Comparison of ENCODE assay signal across 24 cellular contexts in the genomic region with DNA sequence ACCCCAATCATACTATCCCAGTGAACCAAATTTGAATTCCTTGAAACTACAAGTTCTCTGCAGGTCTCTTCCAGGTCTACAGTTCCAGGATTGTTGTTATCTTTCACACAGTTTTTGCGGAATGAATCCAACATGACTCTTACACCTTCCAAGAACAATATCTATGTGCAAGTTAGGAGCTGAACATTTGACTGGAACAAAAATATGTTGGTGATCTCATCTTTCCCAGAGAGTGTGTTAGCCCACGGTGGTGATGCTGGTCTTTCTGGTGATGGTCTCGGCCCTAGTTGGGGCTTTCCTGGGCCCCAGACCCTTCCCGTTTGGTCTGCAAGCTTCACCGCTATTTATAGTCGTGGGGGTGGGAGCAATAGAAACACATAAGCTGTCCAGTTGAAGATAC.
"Had no signal": no experiment of that assay in that cellular context is flagged by ENCODE, and none has a peak within 500 bp of the region (broad histone marks: within the 10 kb centered on the region; RNA-seq: fewer than 3 reads in every experiment).

No MANE protein-coding gene starts in this region.

- H3K4me1 ChIP-seq: body of pancreas, suprapubic skin, transverse colon had no signal

- ATAC-seq: activated T-cell treated with anti-CD3 and anti-CD28 coated beads, Interleukin-2, amount 50 U/mL, for 4 hours; activated T-helper 17 cell treated with anti-CD3 and anti-CD28 coated beads, Interleukin-2, amount 50 U/mL, for 72 hours; body of pancreas; effector memory CD8-positive, alpha-beta T cell; naive thymus-derived CD4-positive, alpha-beta T cell; WTC11 had no signal

- H3K27ac Mint-ChIP-seq: activated CD4-positive, alpha-beta memory T cell treated with anti-CD3 and anti-CD28 coated beads, Interleukin-2, amount 10 ng/mL, durations not matched to agents 7 days and 5 days; activated CD4-positive, alpha-beta T cell treated with anti-CD3 and anti-CD28 coated beads, Interleukin-2, amount 10 ng/mL, durations not matched to agents 7 days and 5 days; activated T-helper 17 cell treated with anti-CD3 and anti-CD28 coated beads, Interleukin-2, amount 50 U/mL, for 72 hours; effector memory CD8-positive, alpha-beta T cell; mesothelial cell of epicardium; naive thymus-derived CD4-positive, alpha-beta T cell; progenitor cell of endocrine pancreas; WTC11 had no signal

- H3K4me3 Mint-ChIP-seq: activated CD4-positive, alpha-beta memory T cell treated with anti-CD3 and anti-CD28 coated beads, Interleukin-2, amount 10 ng/mL, durations not matched to agents 7 days and 5 days; activated CD4-positive, alpha-beta T cell treated with anti-CD3 and anti-CD28 coated beads, Interleukin-2, amount 10 ng/mL, durations not matched to agents 7 days and 5 days; activated T-cell treated with anti-CD3 and anti-CD28 coated beads, Interleukin-2, amount 50 U/mL, for 4 hours; activated T-helper 17 cell treated with anti-CD3 and anti-CD28 coated beads, Interleukin-2, amount 50 U/mL, for 72 hours; effector memory CD8-positive, alpha-beta T cell; mesothelial cell of epicardium; naive thymus-derived CD4-positive, alpha-beta T cell; WTC11 had no signal

- H3K36me3 Mint-ChIP-seq: mesothelial cell of epicardium; naive thymus-derived CD4-positive, alpha-beta T cell; WTC11 had no signal

- H3K4me1 Mint-ChIP-seq: activated CD4-positive, alpha-beta memory T cell treated with anti-CD3 and anti-CD28 coated beads, Interleukin-2, amount 10 ng/mL, durations not matched to agents 7 days and 5 days; activated CD4-positive, alpha-beta T cell treated with anti-CD3 and anti-CD28 coated beads, Interleukin-2, amount 10 ng/mL, durations not matched to agents 7 days and 5 days; activated T-helper 17 cell treated with anti-CD3 and anti-CD28 coated beads, Interleukin-2, amount 50 U/mL, for 72 hours; naive thymus-derived CD4-positive, alpha-beta T cell; WTC11 had no signal

- H3K36me3 ChIP-seq: ovary, suprapubic skin, transverse colon had no signal

- H3K9me3 ChIP-seq: body of pancreas, ovary, suprapubic skin, transverse colon had no signal

- H3K27me3 Mint-ChIP-seq: activated CD4-positive, alpha-beta memory T cell treated with anti-CD3 and anti-CD28 coated beads, Interleukin-2, amount 10 ng/mL, durations not matched to agents 7 days and 5 days had no signal

- H3K27me3 ChIP-seq: body of pancreas, ovary, suprapubic skin, transverse colon had no signal

- DNase-seq: activated CD4-positive, alpha-beta memory T cell treated with anti-CD3 and anti-CD28 coated beads, Interleukin-2, amount 10 ng/mL, durations not matched to agents 7 days and 5 days; activated CD4-positive, alpha-beta T cell treated with anti-CD3 and anti-CD28 coated beads for 1 hour; activated CD4-positive, alpha-beta T cell treated with anti-CD3 and anti-CD28 coated beads, Interleukin-2, amount 10 ng/mL, durations not matched to agents 7 days and 5 days; activated gamma-delta T cell treated with Interleukin-2 at 50 U/mL for 16 hours; activated naive CD4-positive, alpha-beta T cell treated with anti-CD3 and anti-CD28 coated beads, Interleukin-2, amount 50 U/mL, for 16 hours; activated T-cell treated with anti-CD3 and anti-CD28 coated beads, Interleukin-2, amount 50 U/mL, for 4 hours; amniotic stem cell; body of pancreas; effector memory CD8-positive, alpha-beta T cell; erythroblast; foreskin fibroblast; head of caudate nucleus; naive thymus-derived CD4-positive, alpha-beta T cell; ovary; stimulated activated CD4-positive, alpha-beta T cell treated with anti-CD3 and anti-CD28 coated beads, Interleukin-15, amount 100 ng/mL, for 24 hours; stimulated activated naive CD4-positive, alpha-beta T cell; T-helper 2 cell; transverse colon had no signal

- H3K27ac ChIP-seq: body of pancreas, coronary artery, ovary, suprapubic skin, transverse colon had no signal

- H3K9me3 Mint-ChIP-seq: activated CD4-positive, alpha-beta memory T cell treated with anti-CD3 and anti-CD28 coated beads, Interleukin-2, amount 10 ng/mL, durations not matched to agents 7 days and 5 days; activated CD4-positive, alpha-beta T cell treated with anti-CD3 and anti-CD28 coated beads, Interleukin-2, amount 10 ng/mL, durations not matched to agents 7 days and 5 days; activated T-cell treated with anti-CD3 and anti-CD28 coated beads, Interleukin-2, amount 50 U/mL, for 4 hours; activated T-helper 17 cell treated with anti-CD3 and anti-CD28 coated beads, Interleukin-2, amount 50 U/mL, for 72 hours; effector memory CD8-positive, alpha-beta T cell; mesothelial cell of epicardium; naive thymus-derived CD4-positive, alpha-beta T cell; WTC11 had no signal

- H3K4me3 ChIP-seq: body of pancreas, coronary artery, ovary, suprapubic skin, transverse colon had no signal
